Comparison of ENCODE assay signal across 9 cellular contexts in genomic region chr1:27669876-27670275, GRCh38. TPM values are rescaled to one million over a fixed set of nuclear protein-coding genes. Genes with fewer than 3 reads are reported as not detected.
A peak's percentile ranks its signal among the peaks of the same experiment; 100 is the strongest.
DNase-seq lines count a peak whose midpoint lies in the region; ATAC-seq and TF ChIP-seq lines count a peak whose summit lies in the region.
"Had no signal": no experiment of that assay in that cellular context is flagged by ENCODE, and none has a peak within 500 bp of the region (broad histone marks: within the 10 kb centered on the region; RNA-seq: fewer than 3 reads in every experiment).

No MANE protein-coding gene starts in this region.

- no peak overlapping the region for H3K4me3 ChIP-seq in MM.1S (ENCODE audit: low read length)
- H3K4me3 ChIP-seq in coronary artery: peak overlapping the region; percentile 68
- H3K4me3 ChIP-seq in parathyroid adenoma (ENCODE audit: low read depth, low read length): peak overlapping the region; percentile 42

- peak overlapping the region; percentile 83 for H3K4me3 Mint-ChIP-seq in activated CD4-positive, alpha-beta T cell treated with anti-CD3 and anti-CD28 coated beads for 36 hours

- no peaks in the 10 kb centered on the region for H4K20me1 ChIP-seq in MM.1S (ENCODE audit: insufficient read depth, low read length)

- H2AFZ ChIP-seq in MM.1S (ENCODE audit: low read length) (no peak overlapping the region), parathyroid adenoma (no peak overlapping the region)

- no peaks in the 10 kb centered on the region for H3K79me2 ChIP-seq in MM.1S (ENCODE audit: low read length)
- no peaks in the 10 kb centered on the region for H3K79me2 ChIP-seq in parathyroid adenoma

- H3K4me1 ChIP-seq in MM.1S (ENCODE audit: low read length) (peaks cover 17% of the 10 kb centered on the region; the same call in 1 of the 2 replicates), parathyroid adenoma (peaks cover 6% of the 10 kb centered on the region)

- DNase-seq in activated CD4-positive, alpha-beta T cell treated with anti-CD3 and anti-CD28 coated beads for 36 hours: no peak
- DNase-seq in activated CD4-positive, alpha-beta T cell treated with anti-CD3 and anti-CD28 coated beads for 1 hour: no peak
- DNase-seq in MM.1S (no peak), coronary artery (ENCODE audit: low spot score) (peak; percentile 50), NCI-H526 treated with DMSO at 0.1 percent for 48 hours (lab: John Stamatoyannopoulos, UW) (no peak), NCI-H146 treated with DMSO at 0.1 percent for 48 hours (lab: John Stamatoyannopoulos, UW; ENCODE audit: unreplicated experiment) (no peak), NCI-H1092 treated with DMSO at 0.1 percent for 48 hours (lab: John Stamatoyannopoulos, UW) (no peak)

- H3K27ac ChIP-seq in MM.1S (ENCODE audit: low read length) (no peak overlapping the region), coronary artery (peak overlapping the region in 1 of 2 donors; percentile 28), parathyroid adenoma (no peak overlapping the region)

- H3K4me1 Mint-ChIP-seq in activated CD4-positive, alpha-beta T cell treated with anti-CD3 and anti-CD28 coated beads for 36 hours: peaks cover 31% of the 10 kb centered on the region

- peaks cover 10% of the 10 kb centered on the region for H3F3A ChIP-seq in MM.1S (ENCODE audit: insufficient read depth, low read length)

- POLR2A ChIA-PET in activated CD4-positive, alpha-beta T cell treated with anti-CD3 and anti-CD28 coated beads for 36 hours (lab: Charles Lee): interaction anchor here (0.6 to 1.0 kb wide), 2 partner anchors 9 to 56 kb away, joined by 3 to 5 read pairs; partner anchors contain the start of gene FAM76A

- no peak for ATAC-seq in activated CD4-positive, alpha-beta T cell treated with anti-CD3 and anti-CD28 coated beads for 36 hours

- TF ChIP-seq CTCF in MM.1S (IDR thresholded peaks at IDR 0.05; ENCODE audit: low read length): no peak
- no peak for TF ChIP-seq CTCF in coronary artery (IDR thresholded peaks at IDR 0.05)
- no peak for TF ChIP-seq CTCF in parathyroid adenoma (IDR thresholded peaks at IDR 0.05)

- no peaks in the 10 kb centered on the region for H3K27me3 Mint-ChIP-seq in activated CD4-positive, alpha-beta T cell treated with anti-CD3 and anti-CD28 coated beads for 36 hours

- no peak overlapping the region for H3K27ac Mint-ChIP-seq in activated CD4-positive, alpha-beta T cell treated with anti-CD3 and anti-CD28 coated beads for 36 hours

- H3K4me2 ChIP-seq in MM.1S (ENCODE audit: low read depth, low read length) (peak overlapping the region; percentile 86; the same call in 1 of the 2 replicates), parathyroid adenoma (ENCODE audit: low read length) (peak overlapping the region; percentile 82)

- H3K36me3 ChIP-seq in MM.1S (replicated peaks; ENCODE audit: insufficient read depth, low read length) (no peaks in the 10 kb centered on the region), parathyroid adenoma (ENCODE audit: control insufficient read depth, insufficient read depth, low read length) (no peaks in the 10 kb centered on the region)

- H3K9me3 Mint-ChIP-seq in activated CD4-positive, alpha-beta T cell treated with anti-CD3 and anti-CD28 coated beads for 36 hours (ENCODE audit: low read depth): no peaks in the 10 kb centered on the region

- H3K9ac ChIP-seq in MM.1S (ENCODE audit: low read length) (no peak overlapping the region), parathyroid adenoma (no peak overlapping the region)

- peaks cover 11% of the 10 kb centered on the region for H3K36me3 Mint-ChIP-seq in activated CD4-positive, alpha-beta T cell treated with anti-CD3 and anti-CD28 coated beads for 36 hours (ENCODE audit: low read depth)

- intact Hi-C loops in activated CD4-positive, alpha-beta T cell treated with anti-CD3 and anti-CD28 coated beads for 36 hours (cut with DNase I, micrococcal nuclease): loop anchor here (1.0 to 5.0 kb wide), 4 partner anchors 49 to 309 kb away; partner anchors contain the start of genes FAM76A (in 1 of the 2) and PPP1R8 (in 1 of the 2)

- CTCF ChIA-PET in activated CD4-positive, alpha-beta T cell treated with anti-CD3 and anti-CD28 coated beads for 36 hours (lab: Charles Lee): interaction anchor here (0.6 to 2.2 kb wide), 62 partner anchors 9 to 1464 kb away, joined by 3 to 14 read pairs (median 4); partner anchors contain the start of genes AHDC1, ATP5IF1, FAM76A and MAP3K6

- no peaks in the 10 kb centered on the region for H3K27me3 ChIP-seq in MM.1S (replicated peaks; ENCODE audit: insufficient read depth, low read length)
- no peaks in the 10 kb centered on the region for H3K27me3 ChIP-seq in parathyroid adenoma (ENCODE audit: control insufficient read depth, insufficient read depth, low read length)

- H3K9me2 ChIP-seq in MM.1S (replicated peaks; ENCODE audit: insufficient read depth, low read length): no peaks in the 10 kb centered on the region

- H3K9me3 ChIP-seq in MM.1S (replicated peaks; ENCODE audit: insufficient read depth, low read length): no peaks in the 10 kb centered on the region
- H3K9me3 ChIP-seq in parathyroid adenoma (ENCODE audit: control insufficient read depth, low read length): no peaks in the 10 kb centered on the region

RNA-seq across cellular contexts. Expression of gene IFI6, which starts 2.1 kb away (rescaled TPM):
- total RNA-seq in activated CD4-positive, alpha-beta T cell treated with anti-CD3 and anti-CD28 coated beads for 36 hours: 10 to 100 TPM; 41.8 to 62.5 TPM

RNA-seq across cellular contexts. Expression of gene FGR, which starts 34.9 kb away (rescaled TPM):
- total RNA-seq in activated CD4-positive, alpha-beta T cell treated with anti-CD3 and anti-CD28 coated beads for 36 hours: under 1 TPM in 1 of 2 experiments, not detected in 1; 0.11 TPM
- total RNA-seq: SK-MEL-5 had no signal

RNA-seq across cellular contexts. Expression of gene FAM76A, which starts 55.9 kb away (rescaled TPM):
- 1 to 10 TPM; 7.4 to 8.1 TPM for total RNA-seq in activated CD4-positive, alpha-beta T cell treated with anti-CD3 and anti-CD28 coated beads for 36 hours
